In the genomic region with DNA sequence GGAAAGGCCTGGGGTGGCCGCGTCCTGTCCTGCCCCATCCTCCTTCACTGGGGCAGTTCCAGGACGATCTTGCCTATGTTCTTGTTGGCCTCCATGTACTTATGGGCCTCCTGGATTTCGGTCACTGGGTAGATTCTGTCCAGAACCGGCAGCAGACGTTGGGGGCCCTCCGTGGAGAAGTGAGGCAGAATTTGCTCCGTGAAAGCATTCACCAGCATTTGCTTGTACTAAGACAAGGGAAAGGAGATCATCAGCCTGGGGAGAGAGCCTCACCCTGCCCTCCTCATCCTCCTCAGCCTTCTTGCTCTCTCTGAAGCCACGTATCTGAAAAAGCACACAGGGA, we compare ENCODE assay signal across 8 cellular contexts. TPM values are rescaled to one million over a fixed set of nuclear protein-coding genes. Genes with fewer than 3 reads are reported as not detected.
DNase-seq lines count a peak whose midpoint lies in the region; ATAC-seq and TF ChIP-seq lines count a peak whose summit lies in the region.

No MANE protein-coding gene starts in this region.

- H3F3A ChIP-seq in GM23338 (replicated peaks; ENCODE audit: low read depth), result peaks cover 25% of the 10 kb centered on the region

- H3K79me2 ChIP-seq in GM23338 (replicated peaks; ENCODE audit: insufficient read depth), result peaks cover 35% of the 10 kb centered on the region

- H3K9me3 ChIP-seq in heart right ventricle (no peaks in the 10 kb centered on the region), gastrocnemius medialis (no peaks in the 10 kb centered on the region)

- in situ Hi-C loops in gastrocnemius medialis (cut with MboI; ENCODE audit: low sequenced_read_pairs in 4 of 4), result loop anchor here in 2 of 4 donors (5.0 to 25.0 kb wide), 3 partner anchors 143 to 240 kb away; partner anchors contain the start of gene ATAD2B (in 1 of the 2)

- H3K36me3 ChIP-seq in GM23338 (ENCODE audit: insufficient read depth), result peaks cover 20% of the 10 kb centered on the region
- H3K36me3 ChIP-seq in heart right ventricle, result peaks cover 0 to 66% (median 0%) of the 10 kb centered on the region in 9 donors
- H3K36me3 ChIP-seq in gastrocnemius medialis, result peaks cover 0 to 20% of the 10 kb centered on the region in 2 donors

- no peaks in the 10 kb centered on the region for H3K9me3 Mint-ChIP-seq in GM23338
- no peaks in the 10 kb centered on the region for H3K9me3 Mint-ChIP-seq in activated CD4-positive, alpha-beta memory T cell treated with anti-CD3 and anti-CD28 coated beads for 36 hours

- no peak for TF ChIP-seq CTCF in GM23338 (conservative IDR thresholded peaks at IDR 0.05; ENCODE audit: low read depth in 2 of 2)
- TF ChIP-seq CTCF in heart right ventricle (IDR thresholded peaks at IDR 0.05), result no peak
- no peak for TF ChIP-seq CTCF in gastrocnemius medialis (IDR thresholded peaks at IDR 0.05 in 4 of 5, conservative IDR thresholded peaks at IDR 0.05 in 1 of 5)

- no peaks in the 10 kb centered on the region; the same call in 1 of the 2 replicates for H4K20me1 ChIP-seq in GM23338 (replicated peaks; ENCODE audit: insufficient read depth)

- no peaks in the 10 kb centered on the region for H3K9me2 ChIP-seq in GM23338 (ENCODE audit: insufficient read depth)

- POLR2A ChIA-PET in activated CD4-positive, alpha-beta memory T cell treated with anti-CD3 and anti-CD28 coated beads for 36 hours (lab: Charles Lee), result interaction anchor here (2.1 to 2.6 kb wide), 2 partner anchors 30 to 151 kb away, joined by 13 to 34 read pairs; partner anchors contain the start of genes ATAD2B and WDCP

- TF ChIP-seq POLR2A in gastrocnemius medialis (IDR thresholded peaks at IDR 0.05), result no peak

- peaks cover 54% of the 10 kb centered on the region for H3K36me3 Mint-ChIP-seq in GM23338 (ENCODE audit: low read depth)
- H3K36me3 Mint-ChIP-seq in activated CD4-positive, alpha-beta memory T cell treated with anti-CD3 and anti-CD28 coated beads for 36 hours, result peaks cover 9% of the 10 kb centered on the region

- H2AFZ ChIP-seq in GM23338, result peak overlapping the region; percentile 87

- intact Hi-C loops in activated CD4-positive, alpha-beta memory T cell treated with anti-CD3 and anti-CD28 coated beads for 36 hours (cut with micrococcal nuclease), result loop anchor here (2.0 kb wide), 3 partner anchors 45 to 283 kb away; partner anchors contain the start of genes FAM228B, ITSN2, PFN4 and UBXN2A
- intact Hi-C loops in heart right ventricle (cut with DNase I), result loop anchor here in 5 of 10 donors (2.0 to 5.0 kb wide), 4 partner anchors 31 to 151 kb away; partner anchors contain the start of genes ATAD2B (in 4 of the 5), FAM228B (in 1 of the 5), PFN4 (in 1 of the 5) and WDCP (in 1 of the 5)
- intact Hi-C loops in gastrocnemius medialis (cut with DNase I; ENCODE audit: low total_unique reads), result loop anchor here (2.0 kb wide), 2 partner anchors 45 to 151 kb away; partner anchors contain the start of genes ATAD2B, FAM228B and PFN4

- H3K4me3 ChIP-seq in GM23338 (peak overlapping the region; percentile 90), heart right ventricle (peak overlapping the region in 9 of 10 donors; percentile 55 to 92 (median 75)), gastrocnemius medialis (peak overlapping the region; percentile 80 to 92 (median 84))

- H3K27me3 Mint-ChIP-seq in GM23338 (ENCODE audit: insufficient read depth, low read depth, poor library complexity), result peaks cover 4% of the 10 kb centered on the region
- H3K27me3 Mint-ChIP-seq in activated CD4-positive, alpha-beta memory T cell treated with anti-CD3 and anti-CD28 coated beads for 36 hours, result no peaks in the 10 kb centered on the region

- H3K4me2 ChIP-seq in GM23338, result peak overlapping the region; percentile 98

- 14 to 17% methylated on average over 9 of the region's 9 CpGs for WGBS in heart right ventricle, 2 donors

- H3K27ac ChIP-seq in GM23338 (ENCODE audit: low read depth), result peak overlapping the region; percentile 93
- H3K27ac ChIP-seq in heart right ventricle, result peak overlapping the region in 9 of 10 donors; percentile 79 to 90 (median 84)
- peak overlapping the region; percentile 84 to 90 (median 87) for H3K27ac ChIP-seq in gastrocnemius medialis

- H3K27me3 ChIP-seq in GM23338 (ENCODE audit: insufficient read depth) (no peaks in the 10 kb centered on the region), heart right ventricle (no peaks in the 10 kb centered on the region), gastrocnemius medialis (no peaks in the 10 kb centered on the region)

- peaks cover 28% of the 10 kb centered on the region for H3K4me1 ChIP-seq in GM23338 (ENCODE audit: insufficient read depth)
- H3K4me1 ChIP-seq in heart right ventricle, result peaks cover 5 to 24% (median 20%) of the 10 kb centered on the region in 9 donors
- H3K4me1 ChIP-seq in gastrocnemius medialis, result peaks cover 21 to 22% of the 10 kb centered on the region in 2 donors

- peak overlapping the region; percentile 96 for H3K4me3 Mint-ChIP-seq in GM23338
- peak overlapping the region; percentile 93 for H3K4me3 Mint-ChIP-seq in activated CD4-positive, alpha-beta memory T cell treated with anti-CD3 and anti-CD28 coated beads for 36 hours

- ATAC-seq in GM23338, result no peak
- peak in 1 of 8 donors; percentile 2 for ATAC-seq in heart right ventricle
- ATAC-seq in gastrocnemius medialis, result no peak
- no peak for ATAC-seq in HG03442 (IDR thresholded peaks at IDR 0.05; ENCODE audit: unreplicated experiment)
- no peak for ATAC-seq in HG02678 (IDR thresholded peaks at IDR 0.05; ENCODE audit: unreplicated experiment)
- no peak for ATAC-seq in HG02610 (IDR thresholded peaks at IDR 0.05; ENCODE audit: unreplicated experiment)

- H3K4me1 Mint-ChIP-seq in GM23338, result peaks cover 20% of the 10 kb centered on the region
- peaks cover 28% of the 10 kb centered on the region for H3K4me1 Mint-ChIP-seq in activated CD4-positive, alpha-beta memory T cell treated with anti-CD3 and anti-CD28 coated beads for 36 hours (ENCODE audit: low read depth)

- CTCF ChIA-PET in activated CD4-positive, alpha-beta memory T cell treated with anti-CD3 and anti-CD28 coated beads for 36 hours (lab: Charles Lee), result interaction anchor here (1.3 to 2.3 kb wide), 2 partner anchors 29 to 150 kb away, joined by 3 to 13 read pairs; partner anchors contain the start of gene ATAD2B

- H3K27ac Mint-ChIP-seq in GM23338, result peak overlapping the region; percentile 89
- peak overlapping the region; percentile 19 for H3K27ac Mint-ChIP-seq in activated CD4-positive, alpha-beta memory T cell treated with anti-CD3 and anti-CD28 coated beads for 36 hours

- DNase-seq in GM23338 (ENCODE audit: low spot score) (no peak), heart right ventricle (no peak), gastrocnemius medialis (no peak), MV-4-11 (lab: John Stamatoyannopoulos, UW) (no peak)
- no peak for DNase-seq in activated CD4-positive, alpha-beta memory T cell treated with anti-CD3 and anti-CD28 coated beads for 36 hours

TF ChIP-seq in GM23338, 12 proteins besides CTCF, POLR2A, EP300 and RAD21 (continues in another document):
- TF ChIP-seq, protein P1, sequence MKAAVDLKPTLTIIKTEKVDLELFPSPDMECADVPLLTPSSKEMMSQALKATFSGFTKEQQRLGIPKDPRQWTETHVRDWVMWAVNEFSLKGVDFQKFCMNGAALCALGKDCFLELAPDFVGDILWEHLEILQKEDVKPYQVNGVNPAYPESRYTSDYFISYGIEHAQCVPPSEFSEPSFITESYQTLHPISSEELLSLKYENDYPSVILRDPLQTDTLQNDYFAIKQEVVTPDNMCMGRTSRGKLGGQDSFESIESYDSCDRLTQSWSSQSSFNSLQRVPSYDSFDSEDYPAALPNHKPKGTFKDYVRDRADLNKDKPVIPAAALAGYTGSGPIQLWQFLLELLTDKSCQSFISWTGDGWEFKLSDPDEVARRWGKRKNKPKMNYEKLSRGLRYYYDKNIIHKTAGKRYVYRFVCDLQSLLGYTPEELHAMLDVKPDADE (IDR thresholded peaks at IDR 0.05), result no peak
- no peak for TF ChIP-seq STAT1 (IDR thresholded peaks at IDR 0.05; ENCODE audit: unreplicated experiment)
- TF ChIP-seq POLR2AphosphoS5 (IDR thresholded peaks at IDR 0.05; ENCODE audit: low read depth), result no peak

RNA-seq across cellular contexts. Expression of gene SF3B6, which starts 1.4 kb away (rescaled TPM):
- total RNA-seq in GM23338 (2014; rRNA removed; shearing (Covaris generic)), result 140 and 172 TPM in 2 replicates
- polyA plus RNA-seq in GM23338 (2016; fragmentation: Nextera tagmentation; extraction: Ambion mirVana), result 565 and 610 TPM in 2 replicates
- total RNA-seq in activated CD4-positive, alpha-beta memory T cell treated with anti-CD3 and anti-CD28 coated beads for 36 hours, result 100 to 1,000 TPM; 145 to 148 TPM
- total RNA-seq in heart right ventricle, result 10 to 100 TPM; 52.9 to 64.6 (median 57.4) TPM
- polyA plus RNA-seq in heart right ventricle, result 10 to 100 TPM; 29.2 to 81.7 TPM
- 10 to 100 TPM; 55.2 to 88.1 (median 70.5) TPM for total RNA-seq in gastrocnemius medialis

RNA-seq across cellular contexts. Expression of gene TP53I3, which starts 7.1 kb away (rescaled TPM):
- 35.7 and 36.5 TPM in 2 replicates for total RNA-seq in GM23338 (2014; rRNA removed; shearing (Covaris generic))
- polyA plus RNA-seq in GM23338 (2016; fragmentation: Nextera tagmentation; extraction: Ambion mirVana) (24.2 and 27.8 TPM in 2 replicates), heart right ventricle (10 to 100 TPM; 16.4 to 17.2 TPM)
- under 1 TPM; 0.90 to 0.94 TPM for total RNA-seq in activated CD4-positive, alpha-beta memory T cell treated with anti-CD3 and anti-CD28 coated beads for 36 hours
- total RNA-seq in heart right ventricle (10 to 100 TPM in 6 of 10 donors, 1 to 10 TPM in 4; 8.7 to 18.3 (median 12.3) TPM), gastrocnemius medialis (1 to 10 TPM; 3.3 to 7.6 (median 4.9) TPM)

RNA-seq across cellular contexts. Expression of gene FKBP1B, which starts 28.0 kb away (rescaled TPM):
- 48.2 and 51.3 TPM in 2 replicates for total RNA-seq in GM23338 (2014; rRNA removed; shearing (Covaris generic))
- 75.7 and 77.1 TPM in 2 replicates for polyA plus RNA-seq in GM23338 (2016; fragmentation: Nextera tagmentation; extraction: Ambion mirVana)
- 1 to 10 TPM; 3.4 to 3.7 TPM for total RNA-seq in activated CD4-positive, alpha-beta memory T cell treated with anti-CD3 and anti-CD28 coated beads for 36 hours
- 1 to 10 TPM in 8 of 10 donors, under 1 TPM in 1, not detected in 1; 0.61 to 2.8 (median 1.7) TPM for total RNA-seq in heart right ventricle
- 1 to 10 TPM; 3.4 to 6.3 TPM for polyA plus RNA-seq in heart right ventricle
- total RNA-seq in gastrocnemius medialis, result 1 to 10 TPM in 2 of 4 donors, under 1 TPM in 1, not detected in 1; 0.91 to 2.9 (median 1.5) TPM

RNA-seq across cellular contexts. Expression of gene WDCP, which starts 30.3 kb away (rescaled TPM):
- total RNA-seq in GM23338 (2014; rRNA removed; shearing (Covaris generic)), result 28.6 and 29.6 TPM in 2 replicates
- polyA plus RNA-seq in GM23338 (2016; fragmentation: Nextera tagmentation; extraction: Ambion mirVana), result 7.1 and 10.5 TPM in 2 replicates
- total RNA-seq in activated CD4-positive, alpha-beta memory T cell treated with anti-CD3 and anti-CD28 coated beads for 36 hours, result 10 to 100 TPM; 18.4 to 21.2 TPM
- total RNA-seq in heart right ventricle, result 10 to 100 TPM in 1 of 10 donors, 1 to 10 TPM in 9; 4.8 to 10.1 (median 6.2) TPM
- 1 to 10 TPM; 1.8 to 2.8 TPM for polyA plus RNA-seq in heart right ventricle
- total RNA-seq in gastrocnemius medialis, result 1 to 10 TPM; 4.8 to 8.4 (median 8.3) TPM

RNA-seq across cellular contexts. Expression of gene PFN4, which starts 45.6 kb away (rescaled TPM):
- 0.28 TPM in 1 of 2 replicates, not detected in the other for total RNA-seq in GM23338 (2014; rRNA removed; shearing (Covaris generic))
- polyA plus RNA-seq in GM23338 (2016; fragmentation: Nextera tagmentation; extraction: Ambion mirVana) (not detected in 2 replicates), heart right ventricle (1 to 10 TPM in 1 of 2 donors, under 1 TPM in 1; 0.28 to 2.3 TPM)
- total RNA-seq in activated CD4-positive, alpha-beta memory T cell treated with anti-CD3 and anti-CD28 coated beads for 36 hours, result under 1 TPM in 1 of 2 experiments, not detected in 1; 0.40 TPM
- total RNA-seq in heart right ventricle (1 to 10 TPM in 2 of 10 donors, under 1 TPM in 6, not detected in 2; 0.35 to 1.6 (median 0.78) TPM), gastrocnemius medialis (not detected)

Comparison
In these comparisons a context has a peak if more than half of its experiments do, and no peak if none do; other contexts are left out.
1. RNA of gene FKBP1B, which starts 28.0 kb away (total RNA-seq): 48.2 to 51.3 TPM in GM23338; 3.4 to 3.7 TPM in activated CD4-positive, alpha-beta memory T cell treated with anti-CD3 and anti-CD28 coated beads for 36 hours, 0.61 to 2.8 TPM in heart right ventricle and 0.91 to 2.9 TPM in gastrocnemius medialis; every median in the first group is over 10 times any median in the second.
2. Peak in every context shown above with its lines, with median percentiles within 50 percentile points of each other: H3K27ac ChIP-seq and H3K4me3 ChIP-seq.